1 cellular context compared by ENCODE assay signal in genomic region chr15:31153531-31153930, GRCh38.
TF ChIP-seq lines count a peak whose summit lies in the region.

No MANE protein-coding gene starts in this region.

TF ChIP-seq in GM23338, 12 proteins besides CTCF, POLR2A, EP300 and RAD21 (continued from another document):
- TF ChIP-seq ZNF462 (CRISPR knock-in tag; IDR thresholded peaks at IDR 0.05) (no peak), ETS1 (IDR thresholded peaks at IDR 0.05) (no peak), REST (IDR thresholded peaks at IDR 0.05; ENCODE audit: unreplicated experiment) (no peak)
